Comparison of ENCODE assay signal across 15 cellular contexts in genomic region chr4:120753854-120754253, GRCh38.
DNase-seq lines count a peak whose midpoint lies in the region; ATAC-seq and TF ChIP-seq lines count a peak whose summit lies in the region.
"Had no signal": no experiment of that assay in that cellular context is flagged by ENCODE, and none has a peak within 500 bp of the region (broad histone marks: within the 10 kb centered on the region; RNA-seq: fewer than 3 reads in every experiment).

No MANE protein-coding gene starts in this region.

- H3K9me3 ChIP-seq in BE2C, result no peaks in the 10 kb centered on the region; the same call in 1 of the 2 replicates
- H3K9me3 ChIP-seq in heart left ventricle, result peaks cover 0 to 15% (median 2%) of the 10 kb centered on the region in 12 donors
- H3K9me3 ChIP-seq in sigmoid colon, result no peaks in the 10 kb centered on the region

- H3K36me3 ChIP-seq in BE2C (no peaks in the 10 kb centered on the region), heart left ventricle (peaks cover 0 to 9% (median 0%) of the 10 kb centered on the region in 9 donors), sigmoid colon (peaks cover 0 to 22% (median 0%) of the 10 kb centered on the region in 4 donors)

- no peak overlapping the region for H3K4me3 Mint-ChIP-seq in activated CD8-positive, alpha-beta T cell treated with anti-CD3 and anti-CD28 coated beads, Interleukin-2, amount 10 ng/mL, durations not matched to agents 7 days and 5 days
- no peak overlapping the region for H3K4me3 Mint-ChIP-seq in progenitor cell of endocrine pancreas (ENCODE audit: low read depth)

- peaks cover 5% of the 10 kb centered on the region for H3K9me3 Mint-ChIP-seq in activated CD8-positive, alpha-beta T cell treated with anti-CD3 and anti-CD28 coated beads, Interleukin-2, amount 10 ng/mL, durations not matched to agents 7 days and 5 days (ENCODE audit: insufficient read depth)
- peaks cover 12% of the 10 kb centered on the region for H3K9me3 Mint-ChIP-seq in progenitor cell of endocrine pancreas (ENCODE audit: low read depth)

- no peaks in the 10 kb centered on the region; the same call in 1 of the 2 replicates for H3K4me1 ChIP-seq in BE2C
- peaks cover 0 to 5% (median 0%) of the 10 kb centered on the region in 12 donors for H3K4me1 ChIP-seq in heart left ventricle
- H3K4me1 ChIP-seq in sigmoid colon, result no peaks in the 10 kb centered on the region
- H3K4me1 ChIP-seq: suprapubic skin had no signal

- POLR2A ChIA-PET in activated CD8-positive, alpha-beta T cell treated with anti-CD3 and anti-CD28 coated beads, Interleukin-2, amount 10 ng/mL, durations not matched to agents 7 days and 5 days (lab: Charles Lee), result no interaction called here

- H3K27me3 ChIP-seq in BE2C (no peaks in the 10 kb centered on the region), heart left ventricle (no peaks in the 10 kb centered on the region), sigmoid colon (no peaks in the 10 kb centered on the region)
- H3K27me3 ChIP-seq: suprapubic skin had no signal

- no peak overlapping the region for H3K27ac Mint-ChIP-seq in activated CD8-positive, alpha-beta T cell treated with anti-CD3 and anti-CD28 coated beads, Interleukin-2, amount 10 ng/mL, durations not matched to agents 7 days and 5 days
- no peak overlapping the region for H3K27ac Mint-ChIP-seq in progenitor cell of endocrine pancreas

- TF ChIP-seq POLR2A in heart left ventricle (IDR thresholded peaks at IDR 0.05) (no peak), sigmoid colon (IDR thresholded peaks at IDR 0.05) (no peak)

- intact Hi-C loops in heart left ventricle (cut with DNase I), result no loop called here
- intact Hi-C loops in sigmoid colon (cut with DNase I), result no loop called here

- CTCF ChIA-PET in activated CD8-positive, alpha-beta T cell treated with anti-CD3 and anti-CD28 coated beads, Interleukin-2, amount 10 ng/mL, durations not matched to agents 7 days and 5 days (lab: Charles Lee), result no interaction called here

- WGBS in heart left ventricle, 4 donors, result 21 to 30% (median 24%) methylated on average over 1 of the region's 1 CpG
- WGBS in sigmoid colon, 2 donors, result 18 to 57% methylated on average over 1 of the region's 1 CpG

- ATAC-seq in heart left ventricle, result peak; percentile 93 to 97 (median 96)
- ATAC-seq in activated CD8-positive, alpha-beta T cell treated with anti-CD3 and anti-CD28 coated beads, Interleukin-2, amount 10 ng/mL, durations not matched to agents 7 days and 5 days, result no peak

- TF ChIP-seq CTCF in BE2C (IDR thresholded peaks at IDR 0.05; ENCODE audit: low read depth, low read length) (no peak), heart left ventricle (IDR thresholded peaks at IDR 0.05) (no peak), sigmoid colon (IDR thresholded peaks at IDR 0.05) (no peak), progenitor cell of endocrine pancreas (IDR thresholded peaks at IDR 0.05; ENCODE audit: unreplicated experiment) (no peak)

- peak; percentile 20 for DNase-seq in BE2C
- DNase-seq in Kasumi-1 (lab: John Stamatoyannopoulos, UW), result peak; percentile 15 to 17
- peak; percentile 48 for DNase-seq in NCI-H748 treated with DMSO at 0.1 percent for 48 hours (lab: John Stamatoyannopoulos, UW)
- DNase-seq in heart left ventricle, result no peak
- no peak for DNase-seq in sigmoid colon
- DNase-seq in activated CD8-positive, alpha-beta T cell treated with anti-CD3 and anti-CD28 coated beads, Interleukin-2, amount 10 ng/mL, durations not matched to agents 7 days and 5 days, result no peak
- no peak for DNase-seq in activated CD4-positive, CD25-positive, alpha-beta regulatory T cell (lab: John Stamatoyannopoulos, UW)
- DNase-seq in progenitor cell of endocrine pancreas (ENCODE audit: low spot score, unreplicated experiment), result no peak
- DNase-seq: activated CD4-positive, CD25-positive, alpha-beta regulatory T cell treated with anti-CD3 and anti-CD28 coated beads, Interleukin-2, amount 50 U/mL, for 72 hours; activated CD8-positive, alpha-beta memory T cell treated with anti-CD3 and anti-CD28 coated beads, Interleukin-2, amount 50 U/mL, for 48 hours; activated naive CD4-positive, alpha-beta T cell treated with anti-CD3 and anti-CD28 coated beads, Interleukin-2, amount 50 U/mL, for 16 hours; GOT3; NCI-H1436; T-helper 1 cell had no signal

- peaks cover 6% of the 10 kb centered on the region for H3K36me3 Mint-ChIP-seq in activated CD8-positive, alpha-beta T cell treated with anti-CD3 and anti-CD28 coated beads, Interleukin-2, amount 10 ng/mL, durations not matched to agents 7 days and 5 days (ENCODE audit: low read depth)
- peaks cover 18% of the 10 kb centered on the region for H3K36me3 Mint-ChIP-seq in progenitor cell of endocrine pancreas (ENCODE audit: insufficient read depth)

- H3K27me3 Mint-ChIP-seq in activated CD8-positive, alpha-beta T cell treated with anti-CD3 and anti-CD28 coated beads, Interleukin-2, amount 10 ng/mL, durations not matched to agents 7 days and 5 days (ENCODE audit: low read depth), result no peaks in the 10 kb centered on the region
- no peaks in the 10 kb centered on the region for H3K27me3 Mint-ChIP-seq in progenitor cell of endocrine pancreas

- H3K4me1 Mint-ChIP-seq in activated CD8-positive, alpha-beta T cell treated with anti-CD3 and anti-CD28 coated beads, Interleukin-2, amount 10 ng/mL, durations not matched to agents 7 days and 5 days (ENCODE audit: low read depth), result peaks cover 10% of the 10 kb centered on the region
- no peaks in the 10 kb centered on the region for H3K4me1 Mint-ChIP-seq in progenitor cell of endocrine pancreas (ENCODE audit: low read depth)

- peak overlapping the region in 8 of 12 donors; percentile 10 to 60 (median 31) for H3K27ac ChIP-seq in heart left ventricle
- H3K27ac ChIP-seq in sigmoid colon, result no peak overlapping the region
- H3K27ac ChIP-seq: suprapubic skin had no signal

- H3K4me3 ChIP-seq in BE2C (ENCODE audit: low read depth, low read length) (no peak overlapping the region), heart left ventricle (peak overlapping the region in 1 of 12 donors; percentile 8), sigmoid colon (no peak overlapping the region)
- H3K4me3 ChIP-seq: suprapubic skin had no signal

- no peak for TF ChIP-seq EP300 in sigmoid colon (IDR thresholded peaks at IDR 0.05)

Comparison
In these comparisons a context has a peak if more than half of its experiments do, and no peak if none do; other contexts are left out.
1. DNase-seq: peak in BE2C (single experiment), Kasumi-1 (2 of 2) and NCI-H748 treated with DMSO at 0.1 percent for 48 hours (single experiment); none in heart left ventricle (0 of 5), sigmoid colon (single experiment), activated CD8-positive, alpha-beta T cell treated with anti-CD3 and anti-CD28 coated beads, Interleukin-2, amount 10 ng/mL, durations not matched to agents 7 days and 5 days (single experiment), activated CD4-positive, CD25-positive, alpha-beta regulatory T cell (0 of 4) and progenitor cell of endocrine pancreas (single experiment).
2. H3K27ac ChIP-seq: peak in heart left ventricle (8 of 12); none in sigmoid colon (0 of 4).